In genomic region chr6:89944826-89945407, GRCh38 we compare ENCODE assay signal across 8 cellular contexts. TPM values are rescaled to one million over a fixed set of nuclear protein-coding genes. Genes with fewer than 3 reads are reported as not detected.
DNase-seq lines count a peak whose midpoint lies in the region; ATAC-seq, FAIRE-seq and TF ChIP-seq lines count a peak whose summit lies in the region.

No MANE protein-coding gene starts in this region.

- H3K4me3 Mint-ChIP-seq in T-cell: no peak overlapping the region
- H3K4me3 Mint-ChIP-seq in glutamatergic neuron (ENCODE audit: unreplicated experiment): no peak overlapping the region

- CTCF ChIA-PET in T-cell (lab: Charles Lee): interaction anchor here (0.7 to 1.2 kb wide), 7 partner anchors 8 to 535 kb away, joined by 3 to 7 read pairs (median 3); no protein-coding TSS in a partner anchor

- DNase-seq in AML-193 (lab: John Stamatoyannopoulos, UW) (peak; percentile 22 to 40), GM19239 (ENCODE audit: insufficient read length, low spot score) (no peak), T-cell (no peak), glutamatergic neuron (no peak), GM19240 (ENCODE audit: insufficient read length, low spot score) (no peak)

- H3K4me1 Mint-ChIP-seq in T-cell (peaks cover 36 to 56% (median 51%) of the 10 kb centered on the region in 3 donors), glutamatergic neuron (ENCODE audit: low read depth, unreplicated experiment) (peaks cover 27% of the 10 kb centered on the region)

- H3K36me3 Mint-ChIP-seq in T-cell (peaks cover 36% of the 10 kb centered on the region), glutamatergic neuron (ENCODE audit: unreplicated experiment) (peaks cover 12% of the 10 kb centered on the region)

- H3K27ac Mint-ChIP-seq in T-cell: peak overlapping the region; percentile 74
- no peak overlapping the region for H3K27ac Mint-ChIP-seq in glutamatergic neuron (ENCODE audit: unreplicated experiment)

- no peaks in the 10 kb centered on the region for H3K27me3 Mint-ChIP-seq in T-cell
- peaks cover 6% of the 10 kb centered on the region for H3K27me3 Mint-ChIP-seq in glutamatergic neuron (ENCODE audit: unreplicated experiment)

- no peak for ATAC-seq in T-cell (replicated peaks in 1 of 4)
- no peak for ATAC-seq in HG03469 (IDR thresholded peaks at IDR 0.05; ENCODE audit: unreplicated experiment)
- ATAC-seq in HG02852 (IDR thresholded peaks at IDR 0.05; ENCODE audit: unreplicated experiment): no peak
- ATAC-seq in HG03565 (IDR thresholded peaks at IDR 0.05; ENCODE audit: unreplicated experiment): no peak

- POLR2A ChIA-PET in T-cell (lab: Charles Lee): interaction anchor here in 1 of 2 donors (0.6 kb wide), 1 partner anchor 104 kb away, joined by 4 read pairs; no protein-coding TSS in a partner anchor

- peak; percentile 62 for FAIRE-seq in GM19239 (lab: Jason Lieb, UNC)

- H3K9me3 Mint-ChIP-seq in T-cell (no peaks in the 10 kb centered on the region), glutamatergic neuron (ENCODE audit: unreplicated experiment) (peaks cover 2% of the 10 kb centered on the region)

- TF ChIP-seq CTCF in glutamatergic neuron (IDR thresholded peaks at IDR 0.05; ENCODE audit: partially characterized antibody, unreplicated experiment): peak; percentile 53

RNA-seq across cellular contexts. Expression of gene GJA10, which starts 50.6 kb away (rescaled TPM):
- total RNA-seq in T-cell (not detected), glutamatergic neuron (ENCODE audit: unreplicated experiment) (not detected)

Comparison
In these comparisons a context has a peak if more than half of its experiments do, and no peak if none do; other contexts are left out.
1. DNase-seq: peak in AML-193 (2 of 2); none in GM19239 (single experiment), T-cell (0 of 34), glutamatergic neuron (single experiment) and GM19240 (single experiment).